Comparison of ENCODE assay signal across 8 cellular contexts in the genomic region with DNA sequence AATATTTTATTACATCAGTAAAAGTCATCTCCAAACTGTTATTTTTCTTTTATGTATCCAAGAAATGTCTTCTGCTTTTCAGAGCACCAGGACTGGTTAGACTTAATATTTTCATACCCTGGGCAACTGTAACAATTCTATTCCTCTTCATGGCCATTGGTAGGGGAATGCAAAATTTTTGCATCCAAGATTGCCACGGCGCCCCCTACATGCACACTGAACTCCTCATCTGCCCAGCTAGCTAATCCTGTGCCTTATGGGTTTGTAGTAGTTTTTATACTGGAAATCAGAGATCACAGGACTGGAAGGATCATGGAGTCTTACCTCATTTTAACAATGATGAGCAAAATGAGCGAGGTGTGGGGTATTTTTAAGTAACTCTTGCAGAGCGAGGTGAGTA.
A peak's percentile ranks its signal among the peaks of the same experiment; 100 is the strongest.
DNase-seq lines count a peak whose midpoint lies in the region; ATAC-seq and TF ChIP-seq lines count a peak whose summit lies in the region.

No MANE protein-coding gene starts in this region.

- TF ChIP-seq POLR2A in heart left ventricle (IDR thresholded peaks at IDR 0.05): no peak

- H3K4me1 ChIP-seq in heart left ventricle: peaks cover 0 to 10% (median 5%) of the 10 kb centered on the region in 12 donors

- H3K27me3 ChIP-seq in heart left ventricle: no peaks in the 10 kb centered on the region

- H3K36me3 ChIP-seq in heart left ventricle: peaks cover 0 to 87% (median 67%) of the 10 kb centered on the region in 9 donors

- no peaks in the 10 kb centered on the region for H3K9me3 ChIP-seq in heart left ventricle

- H3K27ac ChIP-seq in heart left ventricle: no peak overlapping the region

- DNase-seq in heart left ventricle (peak in 2 of 5 donors; percentile 37 to 67), cardiac septum (ENCODE audit: low spot score) (no peak), fibroblast of mammary gland (ENCODE audit: low read depth) (peak; percentile 52), NCI-H345 (lab: John Stamatoyannopoulos, UW) (no peak), COLO829 (ENCODE audit: low spot score) (no peak)
- DNase-seq in activated CD4-positive, alpha-beta T cell treated with anti-CD3 and anti-CD28 coated beads, Interleukin-2, amount 50 U/mL, for 4 hours: peak; percentile 53 to 61
- peak; percentile 22 for DNase-seq in stimulated activated CD8-positive, alpha-beta memory T cell treated with anti-CD3 and anti-CD28 coated beads, Interleukin-4, amount 100 ng/mL, for 24 hours (ENCODE audit: low read depth)

- peak in 2 of 4 donors; percentile 36 to 49 for ATAC-seq in heart left ventricle
- ATAC-seq in HG02973 (IDR thresholded peaks at IDR 0.05; ENCODE audit: unreplicated experiment): no peak

- WGBS in heart left ventricle, 4 donors: 87 to 91% (median 89%) methylated on average over 4 of the region's 4 CpGs

- intact Hi-C loops in heart left ventricle (cut with DNase I) (loop anchor here in 2 of 10 donors (10.0 kb wide), 1 partner anchor 279 kb away; no protein-coding TSS in a partner anchor), cardiac septum (cut with DNase I) (no loop called here)

- H3K4me3 ChIP-seq in heart left ventricle (no peak overlapping the region), fibroblast of mammary gland (ENCODE audit: control insufficient read depth, low read depth, low read length) (no peak overlapping the region)

- peak in 10 of 12 donors; percentile 18 to 56 (median 42) for TF ChIP-seq CTCF in heart left ventricle (IDR thresholded peaks at IDR 0.05)
- peak; percentile 64 for TF ChIP-seq CTCF in fibroblast of mammary gland (conservative IDR thresholded peaks at IDR 0.05; ENCODE audit: control insufficient read depth, insufficient read depth, low read depth, low read length)

Comparison
In these comparisons a context has a peak if more than half of its experiments do, and no peak if none do; other contexts are left out.
1. DNase-seq: peak in activated CD4-positive, alpha-beta T cell treated with anti-CD3 and anti-CD28 coated beads, Interleukin-2, amount 50 U/mL, for 4 hours (2 of 2), fibroblast of mammary gland (single experiment) and stimulated activated CD8-positive, alpha-beta memory T cell treated with anti-CD3 and anti-CD28 coated beads, Interleukin-4, amount 100 ng/mL, for 24 hours (single experiment); none in cardiac septum (single experiment), NCI-H345 (single experiment) and COLO829 (single experiment).